ENCODE assay signal across 8 cellular contexts in the genomic region with DNA sequence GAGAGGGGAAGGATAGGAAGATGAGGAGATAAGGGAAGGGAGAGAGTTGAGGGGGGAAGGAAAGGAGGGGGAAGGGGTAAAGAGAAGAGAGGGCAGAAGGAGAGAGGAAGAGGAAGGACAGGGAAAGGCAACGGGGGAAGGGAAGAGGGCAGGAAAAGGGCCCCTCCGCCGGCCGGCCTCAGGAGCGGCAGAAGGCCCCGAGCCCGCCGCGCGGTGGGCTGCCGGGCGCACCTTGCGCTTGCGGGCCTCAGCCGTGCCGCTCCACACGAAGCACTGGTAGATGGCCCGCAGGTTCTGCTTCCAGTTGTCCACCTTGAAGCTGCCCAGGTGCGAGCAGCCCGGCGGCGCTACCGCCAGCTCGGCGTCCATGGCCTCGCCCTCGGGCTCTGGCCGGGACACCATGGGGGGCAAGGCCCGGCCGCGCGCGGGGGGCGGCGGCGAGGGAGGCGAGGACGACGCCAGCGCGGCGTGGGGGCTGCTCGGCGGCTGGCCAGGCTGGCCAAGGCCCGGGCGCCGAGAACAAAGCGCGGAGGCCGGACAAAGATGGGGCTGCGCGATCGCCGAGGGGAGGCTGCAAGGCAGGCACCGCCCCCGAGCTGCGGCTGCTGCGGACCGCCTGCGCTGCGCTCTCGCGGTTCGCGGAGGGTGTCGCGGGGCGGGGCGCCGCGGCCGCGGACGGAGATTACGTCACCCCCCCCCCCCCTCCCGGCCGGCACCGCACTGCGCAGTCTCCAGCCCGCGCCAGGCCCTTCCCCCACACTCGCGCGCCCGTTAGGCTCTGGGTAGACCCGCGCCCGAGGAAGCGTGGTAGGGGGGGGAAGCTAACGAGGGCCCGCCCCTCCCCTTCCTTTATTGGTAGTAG. TPM values are rescaled to one million over a fixed set of nuclear protein-coding genes. Genes with fewer than 3 reads are reported as not detected.
DNase-seq lines count a peak whose midpoint lies in the region; ATAC-seq, FAIRE-seq and TF ChIP-seq lines count a peak whose summit lies in the region.

A gene (minus strand): TSS at position 578 of the 862 bp plus-strand sequence. CDS start 176 bp downstream, at position 402.

- H4K20me1 ChIP-seq in H1 (replicated peaks in 1 of 2; ENCODE audit: control insufficient read depth in 1 of 2, insufficient read depth in 2 of 2, low read length in 2 of 2), result peaks cover 13 to 14% of the 10 kb centered on the region in 2 experiments

- H3K9me3 ChIP-seq in WERI-Rb-1 (ENCODE audit: severe bottlenecking) (no peaks in the 10 kb centered on the region), H1 (ENCODE audit: insufficient read depth in 2 of 2, low read depth in 1 of 2, low read length in 1 of 2) (no peaks in the 10 kb centered on the region), stomach smooth muscle (ENCODE audit: control insufficient read depth in 2 of 2, low read length in 2 of 2) (no peaks in the 10 kb centered on the region)

- no peak for TF ChIP-seq EP300 in H1 (IDR thresholded peaks at IDR 0.05; ENCODE audit: borderline replicate concordance in 1 of 2, low read depth in 2 of 2, low read length in 2 of 2)

- H3K4me1 ChIP-seq in H1 (replicated peaks in 1 of 4; ENCODE audit: control insufficient read depth in 3 of 4, insufficient read depth in 4 of 4, low read length in 3 of 4) (peaks cover 0 to 11% (median 0%) of the 10 kb centered on the region in 4 experiments; a peak in 5 of 7 replicates), stomach smooth muscle (ENCODE audit: control insufficient read depth, insufficient read depth, low read length) (peaks cover 20% of the 10 kb centered on the region)

- peaks cover 43 to 45% of the 10 kb centered on the region in 2 experiments for H3K79me2 ChIP-seq in H1 (ENCODE audit: control insufficient read depth in 1 of 2, insufficient read depth in 2 of 2, low read length in 2 of 2)

- peak within 1 kb of the TSS; percentile 93; the same call in 1 of the 2 replicates for H2AK5ac ChIP-seq in H1 (ENCODE audit: low read depth, low read length)

- H3K36me3 ChIP-seq in WERI-Rb-1 (peaks cover 27% of the 10 kb centered on the region), H1 (ENCODE audit: control insufficient read depth in 2 of 4, insufficient read depth in 4 of 4, low read length in 3 of 4) (peaks cover 0 to 11% (median 0%) of the 10 kb centered on the region in 4 experiments; a peak in 3 of 8 replicates), stomach smooth muscle (ENCODE audit: control insufficient read depth in 2 of 2, insufficient read depth in 2 of 2, low read length in 2 of 2) (no peaks in the 10 kb centered on the region)

- no peaks in the 10 kb centered on the region for H3K36me3 Mint-ChIP-seq in IgD-negative memory B cell

- peak within 1 kb of the TSS; percentile 98 for H2BK120ac ChIP-seq in H1 (replicated peaks; ENCODE audit: low read depth, low read length)

- H4K5ac ChIP-seq in H1 (ENCODE audit: insufficient read length, low read depth, low read length), result peak within 1 kb of the TSS; percentile 97

- no peak within 1 kb of the TSS for H3K14ac ChIP-seq in H1 (ENCODE audit: insufficient read length)

- no peaks in the 10 kb centered on the region for H3K9me3 Mint-ChIP-seq in IgD-negative memory B cell

- peak within 1 kb of the TSS; percentile 71 for H3K4me3 ChIP-seq in WERI-Rb-1 (ENCODE audit: low read depth, low read length)
- peak within 1 kb of the TSS; percentile 89 to 94 (median 91) for H3K4me3 ChIP-seq in H1 (ENCODE audit: extremely low read depth in 1 of 4, insufficient read depth in 2 of 4, low read depth in 3 of 4, low read length in 4 of 4)
- peak within 1 kb of the TSS; percentile 83 to 90 for H3K4me3 ChIP-seq in stomach smooth muscle (ENCODE audit: low read length in 2 of 2)

- WGBS in H1 (ENCODE audit: extremely low coverage in 1 of 2, insufficient coverage in 1 of 2, insufficient read length in 1 of 2, insufficient replicate concordance in 2 of 2, low coverage in 1 of 2, low lambda C conversion rate in 2 of 2, missing lambda C conversion rate in 1 of 2), 2 experiments, result 2% methylated on average over 30 of the region's 91 CpGs; no CpG with 5 or more reads in 1 of the 2 experiments

- no peak for TF ChIP-seq RAD21 in H1 (IDR thresholded peaks at IDR 0.05 in 1 of 2, conservative IDR thresholded peaks at IDR 0.05 in 1 of 2; ENCODE audit: low read depth in 2 of 2, low read length in 2 of 2)

- H3K4ac ChIP-seq in H1 (replicated peaks; ENCODE audit: insufficient read length, low read depth, low read length), result peak within 1 kb of the TSS; percentile 99

- H3K27ac Mint-ChIP-seq in IgD-negative memory B cell, result peak within 1 kb of the TSS; percentile 96 to 98 (median 97)

- H4K8ac ChIP-seq in H1 (ENCODE audit: extremely low read depth, insufficient read depth, low read length), result peak within 1 kb of the TSS; percentile 100

- H4K91ac ChIP-seq in H1 (replicated peaks; ENCODE audit: insufficient read length, low read length), result peak within 1 kb of the TSS; percentile 100

- H3K27me3 Mint-ChIP-seq in IgD-negative memory B cell, result no peaks in the 10 kb centered on the region

- peaks cover 21 to 24% (median 22%) of the 10 kb centered on the region in 3 donors for H3K4me1 Mint-ChIP-seq in IgD-negative memory B cell

- H3K9ac ChIP-seq in H1 (replicated peaks in 1 of 4; ENCODE audit: extremely low read depth in 1 of 4, low read depth in 3 of 4, low read length in 3 of 4) (peak within 1 kb of the TSS; percentile 96 to 100 (median 100)), stomach smooth muscle (ENCODE audit: low read length in 2 of 2) (peak within 1 kb of the TSS; percentile 95 to 99)

- peak within 1 kb of the TSS; percentile 98 for H3K56ac ChIP-seq in H1 (replicated peaks; ENCODE audit: insufficient read length, low read depth, low read length)

- DNase-seq in NCI-H1092 treated with DMSO at 0.1 percent for 48 hours (lab: John Stamatoyannopoulos, UW), result peak; percentile 92
- DNase-seq in NCI-H1092 (lab: John Stamatoyannopoulos, UW), result no peak
- no peak for DNase-seq in WERI-Rb-1
- peak in 1 of 2 experiments; percentile 83 for DNase-seq in H1 (ENCODE audit: low read depth in 1 of 2, low spot score in 2 of 2)
- DNase-seq in midbrain (lab: John Stamatoyannopoulos, UW), result peak; percentile 95

- H3K23me2 ChIP-seq in H1 (ENCODE audit: low read depth, low read length), result peaks cover 5% of the 10 kb centered on the region

- ATAC-seq in GM21723 (IDR thresholded peaks at IDR 0.05; ENCODE audit: unreplicated experiment), result peak; percentile 63

- H3K4me2 ChIP-seq in H1 (ENCODE audit: insufficient read depth in 1 of 2, low read depth in 2 of 2, low read length in 2 of 2), result peak within 1 kb of the TSS; percentile 89 to 91

- no peaks in the 10 kb centered on the region for H3K79me1 ChIP-seq in H1 (ENCODE audit: low read depth, low read length)

- POLR2A ChIA-PET in H1 (lab: Charles Lee; ENCODE audit: partially characterized antibody), result interaction anchor here (0.5 to 3.9 kb wide), 34 partner anchors 9 to 243 kb away, joined by 3 to 38 read pairs (median 6); a partner anchor contains a TSS

- peak within 1 kb of the TSS; percentile 99 for H2BK5ac ChIP-seq in H1 (ENCODE audit: low read depth, low read length)

- H3K27me3 ChIP-seq in WERI-Rb-1 (ENCODE audit: insufficient read depth, low read depth, severe bottlenecking) (no peaks in the 10 kb centered on the region), H1 (replicated peaks in 1 of 4; ENCODE audit: control insufficient read depth in 3 of 4, extremely low read depth in 1 of 4, insufficient read depth in 3 of 4, low read length in 3 of 4) (no peaks in the 10 kb centered on the region), stomach smooth muscle (ENCODE audit: control insufficient read depth in 1 of 2, insufficient read depth in 2 of 2, low read length in 2 of 2) (no peaks in the 10 kb centered on the region)

- no peak for TF ChIP-seq CTCF in WERI-Rb-1 (IDR thresholded peaks at IDR 0.05; ENCODE audit: low read depth, low read length)
- TF ChIP-seq CTCF in H1 (IDR thresholded peaks at IDR 0.05; ENCODE audit: control extremely low read depth in 1 of 3, insufficient read depth in 1 of 3, low read depth in 1 of 3, low read length in 3 of 3), result peak in 1 of 3 experiments; percentile 6; a peak in 1 of 4 replicates

- peak within 1 kb of the TSS; percentile 90 for H2BK15ac ChIP-seq in H1 (ENCODE audit: low read length)

- peak within 1 kb of the TSS; percentile 90 for H2BK12ac ChIP-seq in H1 (ENCODE audit: low read depth, low read length)

- peak within 1 kb of the TSS; percentile 99 for H3K27ac ChIP-seq in WERI-Rb-1
- peak within 1 kb of the TSS; percentile 100 for H3K27ac ChIP-seq in H1 (ENCODE audit: low read depth, low read length)
- peak within 1 kb of the TSS; percentile 97 for H3K27ac ChIP-seq in stomach smooth muscle (ENCODE audit: low read length)

- FAIRE-seq in H1 (lab: Jason Lieb, UNC), result no peak

- no peak within 1 kb of the TSS for H2BK20ac ChIP-seq in H1 (ENCODE audit: low read length)

- H3K18ac ChIP-seq in H1 (ENCODE audit: extremely low read depth, low read length), result peak within 1 kb of the TSS; percentile 97

- H3K4me3 Mint-ChIP-seq in IgD-negative memory B cell, result peak within 1 kb of the TSS; percentile 85 to 97 (median 94)

- no peak within 1 kb of the TSS for H3K23ac ChIP-seq in H1 (ENCODE audit: insufficient read length)

- TF ChIP-seq POLR2A in H1 (IDR thresholded peaks at IDR 0.05; ENCODE audit: control extremely low read depth in 1 of 2, low read depth in 2 of 2, low read length in 2 of 2), result peak; percentile 88 to 94

- H2AFZ ChIP-seq in H1 (ENCODE audit: low read length), result peak within 1 kb of the TSS; percentile 47

- CTCF ChIA-PET in H1 (lab: Charles Lee; ENCODE audit: partially characterized antibody), result interaction anchor here (0.9 to 3.2 kb wide), 11 partner anchors 8 to 169 kb away, joined by 3 to 13 read pairs (median 6); no protein-coding TSS in a partner anchor

TF ChIP-seq in H1, 55 proteins besides CTCF, POLR2A, EP300 and RAD21 (continues in another document):
- TF ChIP-seq CREB1 (IDR thresholded peaks at IDR 0.05) (peak; percentile 46; the same call in 1 of the 2 replicates), JUND (IDR thresholded peaks at IDR 0.05; ENCODE audit: low read length) (peak; percentile 65), CHD2 (IDR thresholded peaks at IDR 0.05; ENCODE audit: low read length) (peak; percentile 15; the same call in 1 of the 2 replicates), BRCA1 (IDR thresholded peaks at IDR 0.05; ENCODE audit: low read depth, low read length) (no peak)

RNA-seq across cellular contexts. Expression of the gene that starts here (rescaled TPM):
- polyA plus RNA-seq in IgD-negative memory B cell, result 43.2 TPM
- total RNA-seq in H1 (2021; fragmentation: NEBNext Ultra II Directional; extraction: Animal tissue kit (Norgen Biotek cat#: 25700)), result 316 and 321 TPM in 2 replicates
- polyA plus RNA-seq in H1 (2011; rRNA removed), result 221 and 365 TPM in 2 replicates
- 169 TPM for polyA plus RNA-seq in H1 (2011; cell fraction: cytosol; rRNA removed)
- 298 TPM for polyA plus RNA-seq in H1 (2011; cell fraction: nucleus; rRNA removed)
- 171 to 196 TPM (median 176 TPM) in 4 replicates for polyA plus RNA-seq in H1 (2012, experiment 1 of 2)
- polyA plus RNA-seq in H1 (2012, experiment 2 of 2), result 106 TPM
- 137 TPM for polyA plus RNA-seq in H1 (2013, experiment 1 of 2)
- polyA plus RNA-seq in H1 (2013, experiment 2 of 2), result 124 TPM
- 456 and 459 TPM in 2 replicates for polyA minus RNA-seq in H1 (2011; rRNA and poly(A)+ RNA removed)
- polyA minus RNA-seq in H1 (2011; cell fraction: cytosol; rRNA and poly(A)+ RNA removed), result 270 TPM
- polyA minus RNA-seq in H1 (2011; cell fraction: nucleus; rRNA and poly(A)+ RNA removed), result 188 TPM

Comparison
In these comparisons a context has a peak if more than half of its experiments do, and no peak if none do; other contexts are left out.
1. DNase-seq: peak in NCI-H1092 treated with DMSO at 0.1 percent for 48 hours (single experiment) and midbrain (single experiment); none in NCI-H1092 (single experiment) and WERI-Rb-1 (single experiment).
2. Peak in every context shown above with its lines, with median percentiles within 50 percentile points of each other: H3K27ac ChIP-seq and H3K4me3 ChIP-seq.